10 cellular contexts compared by ENCODE assay signal in genomic region chr2:8542381-8543064, GRCh38.
DNase-seq lines count a peak whose midpoint lies in the region; FAIRE-seq and TF ChIP-seq lines count a peak whose summit lies in the region.
"Had no signal": no experiment of that assay in that cellular context is flagged by ENCODE, and none has a peak within 500 bp of the region (broad histone marks: within the 10 kb centered on the region; RNA-seq: fewer than 3 reads in every experiment).

No MANE protein-coding gene starts in this region.

- no peak overlapping the region for H2AFZ ChIP-seq in OCI-LY1 (ENCODE audit: low read length)

- intact Hi-C loops in posterior vena cava (cut with DNase I) = no loop called here
- intact Hi-C loops in kidney (cut with DNase I) = no loop called here
- intact Hi-C loops in posterior cingulate gyrus (cut with DNase I) = no loop called here

- H3K4me2 ChIP-seq in OCI-LY1 (ENCODE audit: low read length) (peak overlapping the region; percentile 56), skeletal muscle satellite cell (ENCODE audit: low read length) (no peak overlapping the region)

- H3K9me2 ChIP-seq in OCI-LY1 (ENCODE audit: low read depth, low read length) = no peaks in the 10 kb centered on the region

- H3K9ac ChIP-seq in OCI-LY1 (ENCODE audit: low read length) (peak overlapping the region; percentile 57; the same call in 1 of the 2 replicates), skeletal muscle satellite cell (ENCODE audit: low read depth, low read length) (peak overlapping the region; percentile 68), kidney (ENCODE audit: low read length in 2 of 2) (peak overlapping the region in 1 of 2 donors; percentile 19)

- TF ChIP-seq CTCF in OCI-LY1 (IDR thresholded peaks at IDR 0.05; ENCODE audit: low read length) (no peak), coronary artery (IDR thresholded peaks at IDR 0.05) (no peak), kidney (IDR thresholded peaks at IDR 0.05; ENCODE audit: borderline replicate concordance, extremely low read depth, insufficient read depth) (no peak)

- H3K4me3 ChIP-seq in OCI-LY1 (ENCODE audit: low read depth, low read length, poor library complexity, severe bottlenecking) (no peak overlapping the region), coronary artery (no peak overlapping the region), skeletal muscle satellite cell (ENCODE audit: low read length) (no peak overlapping the region), kidney (ENCODE audit: low read length in 2 of 2) (no peak overlapping the region)

- no peaks in the 10 kb centered on the region for H4K20me1 ChIP-seq in OCI-LY1 (ENCODE audit: insufficient read depth, low read length)

- H3K9me3 ChIP-seq in OCI-LY1 (ENCODE audit: low read length) (no peaks in the 10 kb centered on the region), skeletal muscle satellite cell (replicated peaks; ENCODE audit: low read length) (no peaks in the 10 kb centered on the region), kidney (ENCODE audit: control insufficient read depth in 1 of 2, low read length in 2 of 2) (no peaks in the 10 kb centered on the region)

- H3K27me3 ChIP-seq in OCI-LY1 (ENCODE audit: insufficient read depth, low read length) (no peaks in the 10 kb centered on the region), skeletal muscle satellite cell (ENCODE audit: control insufficient read depth, insufficient read depth, low read length) (no peaks in the 10 kb centered on the region)

- no peaks in the 10 kb centered on the region for H3F3A ChIP-seq in OCI-LY1 (ENCODE audit: insufficient read depth, low read length)

- peak overlapping the region; percentile 98 for H3K27ac ChIP-seq in OCI-LY1 (ENCODE audit: low read depth, low read length, poor library complexity, severe bottlenecking)
- peak overlapping the region in 1 of 2 donors; percentile 81 for H3K27ac ChIP-seq in coronary artery
- H3K27ac ChIP-seq in kidney (ENCODE audit: low read depth in 2 of 2, low read length in 2 of 2) = no peak overlapping the region
- H3K27ac ChIP-seq: 22Rv1 had no signal

- no peaks in the 10 kb centered on the region for H3K79me2 ChIP-seq in OCI-LY1 (ENCODE audit: insufficient read depth, low read length)

- H3K4me1 ChIP-seq in OCI-LY1 (ENCODE audit: insufficient read depth, low read length, severe bottlenecking) (peaks cover 100% of the 10 kb centered on the region), skeletal muscle satellite cell (ENCODE audit: control insufficient read depth, insufficient read depth, low read length) (peaks cover 30% of the 10 kb centered on the region), kidney (ENCODE audit: control insufficient read depth in 1 of 2, insufficient read depth in 1 of 2, low read depth in 1 of 2, low read length in 2 of 2) (peaks cover 24 to 25% of the 10 kb centered on the region in 2 donors)

- H3K36me3 ChIP-seq in OCI-LY1 (ENCODE audit: insufficient read depth, low read length) (peaks cover 15% of the 10 kb centered on the region; the same call in 1 of the 2 replicates), skeletal muscle satellite cell (ENCODE audit: insufficient read depth, low read length) (no peaks in the 10 kb centered on the region), kidney (ENCODE audit: control insufficient read depth in 1 of 2, insufficient read depth in 2 of 2, low read length in 2 of 2) (no peaks in the 10 kb centered on the region)

- DNase-seq in NCI-H1417 (lab: John Stamatoyannopoulos, UW) (peak in 2 of 3 experiments; percentile 54 to 81), NCI-H1417 treated with DMSO at 0.1 percent for 48 hours (lab: John Stamatoyannopoulos, UW) (no peak), coronary artery (ENCODE audit: low spot score) (peak; percentile 56), posterior vena cava (ENCODE audit: low spot score) (no peak), kidney (no peak), posterior cingulate gyrus (no peak)
- DNase-seq: NCI-H774 had no signal

- no peak for FAIRE-seq in kidney (lab: Jason Lieb, UNC)

Comparison
In these comparisons a context has a peak if more than half of its experiments do, and no peak if none do; other contexts are left out.
1. DNase-seq: peak in NCI-H1417 (2 of 3) and coronary artery (single experiment); none in NCI-H1417 treated with DMSO at 0.1 percent for 48 hours (single experiment), posterior vena cava (single experiment), kidney (single experiment) and posterior cingulate gyrus (0 of 10).